Comparison of ENCODE assay signal across 1 cellular context in the genomic region with DNA sequence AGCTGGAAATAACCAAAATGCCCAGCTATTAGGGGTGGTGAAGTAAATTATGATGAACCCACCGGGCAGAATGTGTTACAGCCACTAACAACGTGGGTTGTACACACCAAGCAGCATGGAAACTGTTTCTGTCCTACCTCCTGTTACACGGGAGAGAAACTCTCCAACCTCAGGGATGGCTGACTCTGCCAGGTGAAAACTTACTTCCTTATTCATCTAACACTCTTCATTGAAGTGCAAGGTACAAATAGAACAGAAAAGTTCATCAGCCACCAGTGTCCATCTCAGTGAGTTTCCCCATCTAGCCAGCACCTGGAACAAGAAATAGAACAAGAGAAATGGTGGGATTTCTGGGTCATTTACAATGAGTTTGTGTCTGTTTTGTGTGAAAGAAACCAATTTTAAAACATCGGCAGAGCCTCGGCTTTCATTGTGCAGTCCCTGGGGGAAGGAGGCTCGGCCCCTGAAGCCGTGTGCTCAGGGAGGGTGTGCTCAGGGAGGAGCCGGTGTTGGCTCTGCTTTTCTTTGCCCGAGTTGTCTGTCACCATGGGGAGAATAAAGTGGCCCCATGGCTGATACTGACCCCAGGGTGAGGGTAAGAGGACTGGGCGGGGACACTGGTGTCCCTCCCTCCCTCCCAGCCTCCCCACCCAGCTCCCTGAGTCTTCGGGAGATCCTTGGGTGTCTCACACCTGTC.
A peak's percentile ranks its signal among the peaks of the same experiment; 100 is the strongest.
TF ChIP-seq lines count a peak whose summit lies in the region.

No MANE protein-coding gene starts in this region.

TF ChIP-seq in HepG2, 621 proteins besides CTCF, POLR2A, EP300 and RAD21:
- TF ChIP-seq ZNF263 (CRISPR knock-in tag; IDR thresholded peaks at IDR 0.05) = 0 out of 2 replicates have a peak, but pooled peaks have one; percentile 25
- TF ChIP-seq ZNF292 (CRISPR knock-in tag; IDR thresholded peaks at IDR 0.05; ENCODE audit: borderline replicate concordance, low read depth) = no peak
- no peak for TF ChIP-seq ZNF282 (IDR thresholded peaks at IDR 0.05; ENCODE audit: partially characterized antibody)
- no peak for TF ChIP-seq GFI1 (CRISPR knock-in tag; IDR thresholded peaks at IDR 0.05; ENCODE audit: borderline replicate concordance)
